9 cellular contexts compared by ENCODE assay signal in the genomic region with DNA sequence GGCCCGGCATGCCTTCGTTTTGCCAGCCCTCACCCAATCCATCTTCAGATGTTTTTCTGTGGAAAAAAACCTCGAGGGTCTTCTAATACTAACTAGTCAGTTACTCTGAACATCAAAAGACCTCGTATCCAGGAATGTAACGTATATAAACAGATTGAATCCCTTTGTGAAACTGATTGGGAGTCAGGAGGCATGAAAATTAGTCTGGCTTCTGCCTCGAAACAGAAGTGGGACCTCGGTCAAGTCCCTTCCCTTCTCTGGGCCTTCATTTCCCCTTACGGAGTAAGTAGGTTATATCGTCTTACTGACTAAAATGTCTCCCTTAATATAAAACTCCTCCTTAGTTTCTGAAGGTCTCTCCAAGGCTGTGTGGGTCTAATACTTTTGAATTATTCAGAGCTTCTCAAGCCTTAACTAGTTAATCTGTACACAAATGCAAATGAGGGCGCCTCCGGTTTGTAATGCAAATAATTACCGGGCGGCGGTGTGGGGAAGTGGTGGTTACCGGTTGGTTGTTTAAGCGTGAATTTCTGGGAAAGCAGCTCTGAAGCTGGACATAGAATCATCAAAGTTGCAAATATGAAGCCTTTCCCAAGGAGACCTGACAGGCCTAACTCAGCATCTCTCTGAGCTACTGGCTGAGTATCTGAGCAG. TPM values are rescaled to one million over a fixed set of nuclear protein-coding genes. Genes with fewer than 3 reads are reported as not detected.
A peak's percentile ranks its signal among the peaks of the same experiment; 100 is the strongest.
DNase-seq lines count a peak whose midpoint lies in the region; ATAC-seq and TF ChIP-seq lines count a peak whose summit lies in the region.
"Had no signal": no experiment of that assay in that cellular context is flagged by ENCODE, and none has a peak within 500 bp of the region (broad histone marks: within the 10 kb centered on the region; RNA-seq: fewer than 3 reads in every experiment).

No MANE protein-coding gene starts in this region.

- TF ChIP-seq POLR2A in Peyer's patch (IDR thresholded peaks at IDR 0.05) = no peak

- H3K36me3 Mint-ChIP-seq in activated naive CD8-positive, alpha-beta T cell = no peaks in the 10 kb centered on the region
- H3K36me3 Mint-ChIP-seq in activated naive CD8-positive, alpha-beta T cell treated with anti-CD3 and anti-CD28 coated beads for 36 hours = peaks cover 9% of the 10 kb centered on the region

- DNase-seq in activated naive CD8-positive, alpha-beta T cell treated with anti-CD3 and anti-CD28 coated beads for 36 hours = no peak
- DNase-seq in Peyer's patch (peak in 2 of 3 donors; percentile 73 to 79), upper lobe of right lung (no peak), HEK293T (ENCODE audit: extremely low spot score) (no peak), NCI-H1417 treated with DMSO at 0.1 percent for 48 hours (lab: John Stamatoyannopoulos, UW) (no peak), medulla oblongata (ENCODE audit: extremely low spot score) (no peak)

- H3K4me3 Mint-ChIP-seq in activated naive CD8-positive, alpha-beta T cell = no peak overlapping the region
- H3K4me3 Mint-ChIP-seq in activated naive CD8-positive, alpha-beta T cell treated with anti-CD3 and anti-CD28 coated beads for 36 hours = no peak overlapping the region

- POLR2A ChIA-PET in HEK293T (lab: Yijun Ruan, JAX) = interaction anchor here (0.8 to 2.0 kb wide), 2 partner anchors 12 kb away, joined by 3 to 6 read pairs; no protein-coding TSS in a partner anchor

- CTCF ChIA-PET in HEK293T (lab: Yijun Ruan, JAX) = no interaction called here

- TF ChIP-seq CTCF in Peyer's patch (IDR thresholded peaks at IDR 0.05) (no peak), upper lobe of right lung (IDR thresholded peaks at IDR 0.05) (no peak)

- H3K27me3 ChIP-seq in Peyer's patch (no peaks in the 10 kb centered on the region), upper lobe of right lung (no peaks in the 10 kb centered on the region)

- peak; percentile 67 for ATAC-seq in HG02943 (IDR thresholded peaks at IDR 0.05; ENCODE audit: low read depth, unreplicated experiment)
- no peak for ATAC-seq in upper lobe of right lung

- H3K27ac Mint-ChIP-seq in activated naive CD8-positive, alpha-beta T cell = peak overlapping the region; percentile 10
- no peak overlapping the region for H3K27ac Mint-ChIP-seq in activated naive CD8-positive, alpha-beta T cell treated with anti-CD3 and anti-CD28 coated beads for 36 hours

- H3K4me3 ChIP-seq in Peyer's patch = no peak overlapping the region
- H3K4me3 ChIP-seq in upper lobe of right lung = no peak overlapping the region

- intact Hi-C loops in upper lobe of right lung (cut with DNase I) = no loop called here

- H3K9me3 ChIP-seq in Peyer's patch (no peaks in the 10 kb centered on the region), upper lobe of right lung (no peaks in the 10 kb centered on the region)

- H3K27ac ChIP-seq in Peyer's patch = peak overlapping the region in 1 of 4 donors; percentile 70
- peak overlapping the region; percentile 3 for H3K27ac ChIP-seq in upper lobe of right lung
- H3K27ac ChIP-seq: RWPE1 had no signal

- H3K9me3 Mint-ChIP-seq in activated naive CD8-positive, alpha-beta T cell (ENCODE audit: low read depth) = no peaks in the 10 kb centered on the region
- no peaks in the 10 kb centered on the region for H3K9me3 Mint-ChIP-seq in activated naive CD8-positive, alpha-beta T cell treated with anti-CD3 and anti-CD28 coated beads for 36 hours

- H3K4me1 Mint-ChIP-seq in activated naive CD8-positive, alpha-beta T cell (ENCODE audit: low read depth) = peaks cover 4% of the 10 kb centered on the region
- peaks cover 9% of the 10 kb centered on the region for H3K4me1 Mint-ChIP-seq in activated naive CD8-positive, alpha-beta T cell treated with anti-CD3 and anti-CD28 coated beads for 36 hours

- peaks cover 0 to 7% (median 0%) of the 10 kb centered on the region in 4 donors for H3K4me1 ChIP-seq in Peyer's patch
- H3K4me1 ChIP-seq in upper lobe of right lung = no peaks in the 10 kb centered on the region

- no peaks in the 10 kb centered on the region for H3K27me3 Mint-ChIP-seq in activated naive CD8-positive, alpha-beta T cell
- no peaks in the 10 kb centered on the region for H3K27me3 Mint-ChIP-seq in activated naive CD8-positive, alpha-beta T cell treated with anti-CD3 and anti-CD28 coated beads for 36 hours

- H3K36me3 ChIP-seq in Peyer's patch (no peaks in the 10 kb centered on the region), upper lobe of right lung (no peaks in the 10 kb centered on the region)

TF ChIP-seq in HEK293T, 16 proteins besides CTCF, POLR2A, EP300 and RAD21:
- TF ChIP-seq SUZ12 (IDR thresholded peaks at IDR 0.05) (no peak), FOXM1 (IDR thresholded peaks at IDR 0.05; ENCODE audit: borderline replicate concordance) (no peak), L3MBTL2 (conservative IDR thresholded peaks at IDR 0.05) (no peak), BHLHE40 (IDR thresholded peaks at IDR 0.05; ENCODE audit: borderline replicate concordance) (no peak), CTBP1 (IDR thresholded peaks at IDR 0.05; ENCODE audit: borderline replicate concordance) (no peak), SP1 (IDR thresholded peaks at IDR 0.05) (no peak), TARDBP (IDR thresholded peaks at IDR 0.05) (no peak), HDGF (IDR thresholded peaks at IDR 0.05; ENCODE audit: borderline replicate concordance) (no peak)
- TF ChIP-seq, protein P1, sequence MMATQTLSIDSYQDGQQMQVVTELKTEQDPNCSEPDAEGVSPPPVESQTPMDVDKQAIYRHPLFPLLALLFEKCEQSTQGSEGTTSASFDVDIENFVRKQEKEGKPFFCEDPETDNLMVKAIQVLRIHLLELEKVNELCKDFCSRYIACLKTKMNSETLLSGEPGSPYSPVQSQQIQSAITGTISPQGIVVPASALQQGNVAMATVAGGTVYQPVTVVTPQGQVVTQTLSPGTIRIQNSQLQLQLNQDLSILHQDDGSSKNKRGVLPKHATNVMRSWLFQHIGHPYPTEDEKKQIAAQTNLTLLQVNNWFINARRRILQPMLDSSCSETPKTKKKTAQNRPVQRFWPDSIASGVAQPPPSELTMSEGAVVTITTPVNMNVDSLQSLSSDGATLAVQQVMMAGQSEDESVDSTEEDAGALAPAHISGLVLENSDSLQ (IDR thresholded peaks at IDR 0.05) = no peak
TF ChIP-seq in HEK293T: peak in this region for 0.

RNA-seq across cellular contexts. Expression of gene NKRF, which starts 11.4 kb away (rescaled TPM):
- total RNA-seq in activated naive CD8-positive, alpha-beta T cell treated with anti-CD3 and anti-CD28 coated beads for 36 hours = 10 to 100 TPM; 29.8 to 30.9 TPM
- total RNA-seq in Peyer's patch (1 to 10 TPM; 4.0 to 9.9 (median 6.2) TPM), upper lobe of right lung (7.1 TPM)

RNA-seq across cellular contexts. Expression of gene UBE2A, which starts 43.3 kb away (rescaled TPM):
- 10 to 100 TPM; 54.7 to 60.3 TPM for total RNA-seq in activated naive CD8-positive, alpha-beta T cell treated with anti-CD3 and anti-CD28 coated beads for 36 hours
- total RNA-seq in Peyer's patch (10 to 100 TPM; 33.8 to 49.0 (median 35.7) TPM), upper lobe of right lung (48.7 TPM)

RNA-seq across cellular contexts. Expression of gene STEEP1, which starts 52.4 kb away (rescaled TPM):
- 10 to 100 TPM; 23.5 to 27.4 TPM for total RNA-seq in activated naive CD8-positive, alpha-beta T cell treated with anti-CD3 and anti-CD28 coated beads for 36 hours
- total RNA-seq in Peyer's patch = 10 to 100 TPM; 15.4 to 25.7 (median 20.8) TPM
- 23.1 TPM for total RNA-seq in upper lobe of right lung

Comparison
In these comparisons a context has a peak if more than half of its experiments do, and no peak if none do; other contexts are left out.
1. DNase-seq: peak in Peyer's patch (2 of 3); none in activated naive CD8-positive, alpha-beta T cell treated with anti-CD3 and anti-CD28 coated beads for 36 hours (single experiment), upper lobe of right lung (single experiment), HEK293T (single experiment), NCI-H1417 treated with DMSO at 0.1 percent for 48 hours (single experiment) and medulla oblongata (single experiment).